1 cellular context compared by ENCODE assay signal in the genomic region with DNA sequence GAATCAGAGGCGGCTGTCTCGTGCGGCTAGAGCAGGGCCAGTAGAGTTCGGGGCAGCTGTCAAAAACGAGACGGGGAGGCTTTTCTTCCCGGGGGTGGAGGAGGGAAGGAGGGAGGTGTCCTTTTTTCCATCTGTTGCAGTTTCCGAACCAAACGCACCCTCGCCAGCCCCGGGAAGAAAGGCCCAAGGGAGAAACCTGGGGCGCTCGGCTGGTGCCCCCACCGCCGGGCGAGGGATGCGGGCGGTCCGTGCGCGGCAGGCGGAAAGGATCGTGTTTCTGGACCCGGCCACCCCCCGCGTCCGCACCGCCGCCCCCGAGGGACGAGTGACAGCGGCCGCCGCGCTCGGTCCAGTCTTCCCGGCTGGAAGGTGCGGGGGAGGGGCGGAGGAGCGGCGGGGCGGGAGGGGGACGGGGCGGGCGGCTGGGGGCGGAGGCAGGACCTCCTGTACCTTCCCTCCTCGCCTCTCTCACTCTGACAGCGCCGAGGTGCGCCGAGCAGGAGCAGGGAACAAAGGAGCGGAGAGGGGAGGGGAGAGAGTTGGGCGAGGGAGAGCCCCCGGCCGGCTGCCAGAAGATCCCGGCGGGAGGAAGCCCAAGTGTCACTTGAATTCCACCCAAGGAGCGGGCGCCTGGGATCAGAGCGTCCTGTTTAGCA.
TF ChIP-seq lines count a peak whose summit lies in the region.

TGIF1 (plus strand) TSS at position 471 of the 656 bp plus-strand sequence. CDS start 318 bp downstream, outside the sequence.

TF ChIP-seq in A549, 52 proteins besides CTCF, POLR2A, EP300 and RAD21 (continued from another document):
- TF ChIP-seq, protein P1, sequence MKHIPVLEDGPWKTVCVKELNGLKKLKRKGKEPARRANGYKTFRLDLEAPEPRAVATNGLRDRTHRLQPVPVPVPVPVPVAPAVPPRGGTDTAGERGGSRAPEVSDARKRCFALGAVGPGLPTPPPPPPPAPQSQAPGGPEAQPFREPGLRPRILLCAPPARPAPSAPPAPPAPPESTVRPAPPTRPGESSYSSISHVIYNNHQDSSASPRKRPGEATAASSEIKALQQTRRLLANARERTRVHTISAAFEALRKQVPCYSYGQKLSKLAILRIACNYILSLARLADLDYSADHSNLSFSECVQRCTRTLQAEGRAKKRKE (CRISPR knock-in tag; IDR thresholded peaks at IDR 0.05; ENCODE audit: low read depth), result no peak
- TF ChIP-seq ZSCAN20 (CRISPR knock-in tag; IDR thresholded peaks at IDR 0.05), result no peak
- TF ChIP-seq PBX3 (IDR thresholded peaks at IDR 0.05), result peak; percentile 62
TF ChIP-seq in A549: peak in this region for 5.
